In the genomic region with DNA sequence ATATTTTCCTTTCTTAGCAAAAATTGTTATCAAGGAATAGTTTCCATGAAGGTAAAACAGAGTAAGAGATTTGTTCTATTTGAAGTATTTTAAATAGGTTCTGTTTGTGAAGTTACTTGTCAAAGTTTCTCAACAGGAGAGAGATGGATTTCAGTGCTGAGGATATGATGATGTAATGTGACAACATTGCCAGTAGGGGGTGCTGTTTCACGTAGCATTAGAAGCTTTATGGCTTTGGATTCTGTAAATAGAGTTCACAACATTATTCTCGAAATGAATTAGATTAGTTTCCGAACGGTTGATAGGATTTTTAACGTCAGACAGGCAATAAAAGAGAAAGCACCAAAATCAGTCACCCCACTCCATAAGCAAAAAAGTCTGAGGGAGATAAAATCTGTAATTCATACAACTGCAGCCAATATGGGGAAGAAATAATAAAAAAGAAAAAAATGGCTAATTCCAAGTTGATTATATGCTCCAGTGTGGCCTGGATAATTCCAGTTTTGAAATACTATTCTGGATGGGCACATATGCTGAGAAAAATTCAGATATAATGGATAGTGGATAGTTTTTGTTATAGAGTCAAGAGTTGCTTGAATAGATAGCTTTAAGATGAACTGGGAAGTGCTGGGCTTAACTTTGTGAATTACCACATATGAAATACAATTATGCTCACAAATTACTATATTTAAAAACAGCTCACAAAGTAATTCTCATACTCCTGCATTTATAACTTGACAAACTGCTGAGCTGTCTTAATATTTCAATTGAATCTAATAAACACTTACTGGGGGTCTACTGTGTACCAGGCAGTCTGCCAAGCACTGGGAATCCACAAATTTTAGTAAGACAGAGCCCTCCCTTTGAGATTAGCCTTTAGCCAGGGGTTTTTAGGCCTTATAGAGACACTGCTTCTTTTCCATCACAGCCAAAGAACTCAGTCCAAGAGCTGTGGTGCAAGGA, we compare ENCODE assay signal across 8 cellular contexts.
DNase-seq lines count a peak whose midpoint lies in the region; ATAC-seq and TF ChIP-seq lines count a peak whose summit lies in the region.

No MANE protein-coding gene starts in this region.

- H4K12ac ChIP-seq in trophoblast cell (ENCODE audit: low read depth, low read length): no peak overlapping the region

- H3K4me2 ChIP-seq in trophoblast cell (ENCODE audit: low read length): no peak overlapping the region

- peak overlapping the region; percentile 15 for H2BK120ac ChIP-seq in trophoblast cell (ENCODE audit: insufficient read depth, low read length, poor library complexity)

- no peaks in the 10 kb centered on the region; the same call in 1 of the 2 replicates for H3K27me3 Mint-ChIP-seq in WTC11 (ENCODE audit: low read depth)

- H3K4me1 Mint-ChIP-seq in WTC11: peaks cover 11% of the 10 kb centered on the region

- H3K4me3 ChIP-seq in fibroblast of the aortic adventitia (ENCODE audit: low read depth, low read length): no peak overlapping the region
- H3K4me3 ChIP-seq in trophoblast cell (ENCODE audit: low read depth, low read length): no peak overlapping the region

- no peak overlapping the region for H3K14ac ChIP-seq in trophoblast cell (ENCODE audit: low read length)

- no CpG with 5 or more reads among the region's 5 CpGs for WGBS in trophoblast cell (ENCODE audit: extremely low coverage, insufficient coverage, insufficient read length)

- no peak overlapping the region for H4K8ac ChIP-seq in trophoblast cell (ENCODE audit: low read depth, low read length)

- POLR2A ChIA-PET in WTC11 (lab: Charles Lee): interaction anchor here (0.6 kb wide), 1 partner anchor 93 kb away, joined by 3 read pairs; no protein-coding TSS in a partner anchor

- H2BK5ac ChIP-seq in trophoblast cell (ENCODE audit: low read depth, low read length, poor library complexity): no peak overlapping the region

- CTCF ChIA-PET in WTC11 (lab: Charles Lee): interaction anchor here (0.5 to 2.9 kb wide), 19 partner anchors 9 to 806 kb away, joined by 3 to 12 read pairs (median 4); no protein-coding TSS in a partner anchor

- TF ChIP-seq CTCF in GM13976 (IDR thresholded peaks at IDR 0.05; ENCODE audit: borderline replicate concordance, control extremely low read depth, extremely low read depth, insufficient read depth, missing control alignments) (peak; percentile 78), WTC11 (IDR thresholded peaks at IDR 0.05) (peak; percentile 82), fibroblast of the aortic adventitia (IDR thresholded peaks at IDR 0.05; ENCODE audit: insufficient read depth, low read length) (peak; percentile 77)

- no peak overlapping the region for H4K91ac ChIP-seq in trophoblast cell (ENCODE audit: low read depth, low read length)

- no peak overlapping the region for H2BK12ac ChIP-seq in trophoblast cell (ENCODE audit: low read length)

- no peak overlapping the region for H2AFZ ChIP-seq in trophoblast cell (ENCODE audit: insufficient read depth, low read length, poor library complexity)

- H3K23ac ChIP-seq in trophoblast cell (ENCODE audit: low read length): no peak overlapping the region

- H3K18ac ChIP-seq in trophoblast cell (ENCODE audit: low read length): no peak overlapping the region

- H3K9ac ChIP-seq in trophoblast cell (ENCODE audit: low read length): no peak overlapping the region

- no peaks in the 10 kb centered on the region for H3K79me1 ChIP-seq in trophoblast cell (ENCODE audit: low read length)

- H3K27ac Mint-ChIP-seq in WTC11: no peak overlapping the region

- H3K4me1 ChIP-seq in trophoblast cell (ENCODE audit: control insufficient read depth in 1 of 2, insufficient read depth in 2 of 2, low read length in 2 of 2): no peaks in the 10 kb centered on the region

- H3K27me3 ChIP-seq in trophoblast cell (ENCODE audit: insufficient read depth, low read length): no peaks in the 10 kb centered on the region

- no peaks in the 10 kb centered on the region for H3K36me3 Mint-ChIP-seq in WTC11

- H3K27ac ChIP-seq in trophoblast cell (ENCODE audit: low read depth, low read length): no peak overlapping the region

- H3K4me3 Mint-ChIP-seq in WTC11: no peak overlapping the region

- DNase-seq in CD1c-positive myeloid dendritic cell (ENCODE audit: extremely low spot score) (peak; percentile 76), GM13976 (ENCODE audit: low spot score) (peak; percentile 60), NCI-H2107 treated with DMSO at 0.1 percent for 48 hours (lab: John Stamatoyannopoulos, UW; ENCODE audit: unreplicated experiment) (peak; percentile 34), WTC11 (ENCODE audit: low spot score) (no peak), fibroblast of the aortic adventitia (ENCODE audit: low read depth) (peak; percentile 80), trophoblast cell (peak; percentile 37 to 78)

- H3K36me3 ChIP-seq in trophoblast cell (ENCODE audit: control insufficient read depth in 1 of 2, insufficient read depth in 2 of 2, low read length in 2 of 2): no peaks in the 10 kb centered on the region

- no peak overlapping the region for H2AK5ac ChIP-seq in trophoblast cell (ENCODE audit: low read length)

- H3K9me3 Mint-ChIP-seq in WTC11: no peaks in the 10 kb centered on the region

- in situ Hi-C loops in GM13976 (cut with MboI; ENCODE audit: low sequenced_read_pairs, unreplicated experiment): no loop called here

- ATAC-seq in HG03060 (IDR thresholded peaks at IDR 0.05; ENCODE audit: low read depth, unreplicated experiment): peak; percentile 48
- ATAC-seq in WTC11: peak; percentile 61
- no peak for ATAC-seq in GM21576 (IDR thresholded peaks at IDR 0.05; ENCODE audit: unreplicated experiment)

- H3K9me3 ChIP-seq in trophoblast cell (ENCODE audit: insufficient read depth, low read depth, low read length): no peaks in the 10 kb centered on the region

- H3K79me2 ChIP-seq in trophoblast cell (ENCODE audit: control insufficient read depth, insufficient read depth, low read length, poor library complexity): no peaks in the 10 kb centered on the region

- no peak overlapping the region for H3K4ac ChIP-seq in trophoblast cell (ENCODE audit: low read depth, low read length)

TF ChIP-seq in WTC11, 78 proteins besides CTCF, POLR2A, EP300 and RAD21:
- TF ChIP-seq, protein P1, sequence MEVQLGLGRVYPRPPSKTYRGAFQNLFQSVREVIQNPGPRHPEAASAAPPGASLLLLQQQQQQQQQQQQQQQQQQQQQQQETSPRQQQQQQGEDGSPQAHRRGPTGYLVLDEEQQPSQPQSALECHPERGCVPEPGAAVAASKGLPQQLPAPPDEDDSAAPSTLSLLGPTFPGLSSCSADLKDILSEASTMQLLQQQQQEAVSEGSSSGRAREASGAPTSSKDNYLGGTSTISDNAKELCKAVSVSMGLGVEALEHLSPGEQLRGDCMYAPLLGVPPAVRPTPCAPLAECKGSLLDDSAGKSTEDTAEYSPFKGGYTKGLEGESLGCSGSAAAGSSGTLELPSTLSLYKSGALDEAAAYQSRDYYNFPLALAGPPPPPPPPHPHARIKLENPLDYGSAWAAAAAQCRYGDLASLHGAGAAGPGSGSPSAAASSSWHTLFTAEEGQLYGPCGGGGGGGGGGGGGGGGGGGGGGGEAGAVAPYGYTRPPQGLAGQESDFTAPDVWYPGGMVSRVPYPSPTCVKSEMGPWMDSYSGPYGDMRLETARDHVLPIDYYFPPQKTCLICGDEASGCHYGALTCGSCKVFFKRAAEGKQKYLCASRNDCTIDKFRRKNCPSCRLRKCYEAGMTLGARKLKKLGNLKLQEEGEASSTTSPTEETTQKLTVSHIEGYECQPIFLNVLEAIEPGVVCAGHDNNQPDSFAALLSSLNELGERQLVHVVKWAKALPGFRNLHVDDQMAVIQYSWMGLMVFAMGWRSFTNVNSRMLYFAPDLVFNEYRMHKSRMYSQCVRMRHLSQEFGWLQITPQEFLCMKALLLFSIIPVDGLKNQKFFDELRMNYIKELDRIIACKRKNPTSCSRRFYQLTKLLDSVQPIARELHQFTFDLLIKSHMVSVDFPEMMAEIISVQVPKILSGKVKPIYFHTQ (CRISPR knock-in tag; IDR thresholded peaks at IDR 0.05): no peak
- TF ChIP-seq ZNF138 (CRISPR knock-in tag; conservative IDR thresholded peaks at IDR 0.05) (no peak), JAZF1 (CRISPR knock-in tag; IDR thresholded peaks at IDR 0.05) (no peak), ELF4 (CRISPR knock-in tag; IDR thresholded peaks at IDR 0.05; ENCODE audit: low read depth) (no peak), FOXK1 (CRISPR knock-in tag; IDR thresholded peaks at IDR 0.05) (no peak), IRF2 (CRISPR knock-in tag; IDR thresholded peaks at IDR 0.05; ENCODE audit: borderline replicate concordance, low read depth) (no peak)
- TF ChIP-seq, protein P2, sequence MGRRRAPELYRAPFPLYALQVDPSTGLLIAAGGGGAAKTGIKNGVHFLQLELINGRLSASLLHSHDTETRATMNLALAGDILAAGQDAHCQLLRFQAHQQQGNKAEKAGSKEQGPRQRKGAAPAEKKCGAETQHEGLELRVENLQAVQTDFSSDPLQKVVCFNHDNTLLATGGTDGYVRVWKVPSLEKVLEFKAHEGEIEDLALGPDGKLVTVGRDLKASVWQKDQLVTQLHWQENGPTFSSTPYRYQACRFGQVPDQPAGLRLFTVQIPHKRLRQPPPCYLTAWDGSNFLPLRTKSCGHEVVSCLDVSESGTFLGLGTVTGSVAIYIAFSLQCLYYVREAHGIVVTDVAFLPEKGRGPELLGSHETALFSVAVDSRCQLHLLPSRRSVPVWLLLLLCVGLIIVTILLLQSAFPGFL (CRISPR knock-in tag; IDR thresholded peaks at IDR 0.05; ENCODE audit: borderline replicate concordance): no peak
TF ChIP-seq in WTC11: peak in this region for 0.
